16 cellular contexts compared by ENCODE assay signal in genomic region chr18:24785019-24785418, GRCh38.
DNase-seq lines count a peak whose midpoint lies in the region; ATAC-seq and TF ChIP-seq lines count a peak whose summit lies in the region.
"Had no signal": no experiment of that assay in that cellular context is flagged by ENCODE, and none has a peak within 500 bp of the region (broad histone marks: within the 10 kb centered on the region; RNA-seq: fewer than 3 reads in every experiment).

No MANE protein-coding gene starts in this region.

- no peak for ATAC-seq in GM21360 (IDR thresholded peaks at IDR 0.05; ENCODE audit: unreplicated experiment)
- ATAC-seq: HCT116, HepG2 had no signal

- no peaks in the 10 kb centered on the region for H3K4me1 ChIP-seq in testis
- H3K4me1 ChIP-seq: Caco-2 had no signal

- no peaks in the 10 kb centered on the region for H3K36me3 ChIP-seq in testis (ENCODE audit: low read depth, missing control alignments)

- TF ChIP-seq POLR2A in testis (IDR thresholded peaks at IDR 0.05): no peak

- no peak overlapping the region for H3K4me3 ChIP-seq in testis

- H3K27ac ChIP-seq in testis: no peak overlapping the region
- H3K27ac ChIP-seq: C4-2B had no signal

- no peaks in the 10 kb centered on the region for H3K9me3 ChIP-seq in testis
- H3K9me3 ChIP-seq: Caco-2 had no signal

- no peak for TF ChIP-seq CTCF in testis (IDR thresholded peaks at IDR 0.05)

- peak; percentile 27 for DNase-seq in EH (ENCODE audit: low read depth)
- peak; percentile 46 for DNase-seq in M059J (ENCODE audit: low read depth)
- DNase-seq in dermis blood vessel endothelial cell: peak; percentile 2
- DNase-seq in cardiac septum (ENCODE audit: low spot score): no peak
- DNase-seq in testis: no peak
- DNase-seq: AML-193; Caco-2; CD4-positive, alpha-beta T cell; GDM1; GOT3; H7; HFFc6 had no signal

- 79 to 97% methylated on average over 3 of the region's 3 CpGs for WGBS in testis, 2 donors

- H3K27me3 ChIP-seq in testis: no peaks in the 10 kb centered on the region

- intact Hi-C loops in cardiac septum (cut with DNase I): no loop called here
- intact Hi-C loops in testis (cut with DNase I; ENCODE audit: low total_unique reads): no loop called here

Comparison
In these comparisons a context has a peak if more than half of its experiments do, and no peak if none do; other contexts are left out.
1. DNase-seq: peak in EH (single experiment), M059J (single experiment) and dermis blood vessel endothelial cell (single experiment); none in cardiac septum (single experiment) and testis (single experiment).